ENCODE assay signal across 12 cellular contexts in genomic region chr1:156666862-156667609, GRCh38. TPM values are rescaled to one million over a fixed set of nuclear protein-coding genes. Genes with fewer than 3 reads are reported as not detected.
A peak's percentile ranks its signal among the peaks of the same experiment; 100 is the strongest.
DNase-seq lines count a peak whose midpoint lies in the region; ATAC-seq and TF ChIP-seq lines count a peak whose summit lies in the region.
"Had no signal": no experiment of that assay in that cellular context is flagged by ENCODE, and none has a peak within 500 bp of the region (broad histone marks: within the 10 kb centered on the region; RNA-seq: fewer than 3 reads in every experiment).

No MANE protein-coding gene starts in this region.

- no peak overlapping the region for H3K4me3 ChIP-seq in heart left ventricle
- H3K4me3 ChIP-seq in osteoblast (ENCODE audit: insufficient read depth, low read length) = no peak overlapping the region
- no peak overlapping the region for H3K4me3 ChIP-seq in aorta (ENCODE audit: low read length in 2 of 2)

- no peaks in the 10 kb centered on the region for H3K79me2 ChIP-seq in osteoblast (ENCODE audit: insufficient read depth, low read length)

- H3K27ac ChIP-seq in heart left ventricle = peak overlapping the region; percentile 90 to 99 (median 96)
- no peak overlapping the region for H3K27ac ChIP-seq in osteoblast (ENCODE audit: low read depth, low read length)
- H3K27ac ChIP-seq in aorta (ENCODE audit: low read depth in 1 of 2, low read length in 2 of 2) = peak overlapping the region in 1 of 2 donors; percentile 33
- H3K27ac ChIP-seq: neutrophil had no signal

- TF ChIP-seq CTCF in heart left ventricle (IDR thresholded peaks at IDR 0.05) = no peak
- no peak for TF ChIP-seq CTCF in osteoblast (IDR thresholded peaks at IDR 0.05; ENCODE audit: extremely low read depth, low read depth, low read length)

- peaks cover 0 to 21% (median 13%) of the 10 kb centered on the region in 9 donors for H3K36me3 ChIP-seq in heart left ventricle
- H3K36me3 ChIP-seq in osteoblast (ENCODE audit: insufficient read depth, low read length) = no peaks in the 10 kb centered on the region
- H3K36me3 ChIP-seq in aorta (ENCODE audit: control insufficient read depth in 1 of 2, insufficient read depth in 2 of 2, low read length in 1 of 2) = no peaks in the 10 kb centered on the region
- H3K36me3 ChIP-seq: neutrophil had no signal

- H3K9me3 Mint-ChIP-seq in stimulated activated naive CD8-positive, alpha-beta T cell treated with anti-CD3 and anti-CD28 coated beads, Interleukin-15, amount 100 ng/mL, for 72 hours = no peaks in the 10 kb centered on the region

- no peaks in the 10 kb centered on the region for H4K20me1 ChIP-seq in osteoblast (ENCODE audit: insufficient read depth, low read length)

- H3K27me3 ChIP-seq in heart left ventricle (no peaks in the 10 kb centered on the region), osteoblast (ENCODE audit: insufficient read depth, low read length) (no peaks in the 10 kb centered on the region), aorta (ENCODE audit: control insufficient read depth in 1 of 2, insufficient read depth in 2 of 2, low read length in 1 of 2) (no peaks in the 10 kb centered on the region)

- no peak overlapping the region for H2AFZ ChIP-seq in osteoblast (ENCODE audit: low read length)

- DNase-seq in stimulated activated naive CD8-positive, alpha-beta T cell treated with anti-CD3 and anti-CD28 coated beads, Interleukin-15, amount 100 ng/mL, for 72 hours = no peak
- DNase-seq in stimulated activated naive CD8-positive, alpha-beta T cell treated with anti-CD3 and anti-CD28 coated beads, Interleukin-15, Interleukin-2, amounts not matched to agents 100 U/mL and 50 U/mL, for 24 hours = no peak
- DNase-seq in heart left ventricle (no peak), osteoblast (ENCODE audit: insufficient read length, low spot score, missing footprints) (peak; percentile 69), aorta (no peak), A172 (ENCODE audit: low spot score) (no peak), NCI-H2081 treated with DMSO at 0.1 percent for 48 hours (lab: John Stamatoyannopoulos, UW) (no peak)
- DNase-seq: activated effector memory CD4-positive, alpha-beta T cell treated with Interleukin-2 at 50 U/mL for 16 hours; effector memory CD4-positive, alpha-beta T cell; EL had no signal

- H3K4me1 Mint-ChIP-seq in stimulated activated naive CD8-positive, alpha-beta T cell treated with anti-CD3 and anti-CD28 coated beads, Interleukin-15, amount 100 ng/mL, for 72 hours = peaks cover 23% of the 10 kb centered on the region

- no peak overlapping the region for H3K4me2 ChIP-seq in osteoblast (ENCODE audit: insufficient read depth, low read length)

- H3K4me1 ChIP-seq in heart left ventricle (peaks cover 62 to 100% (median 93%) of the 10 kb centered on the region in 12 donors), osteoblast (ENCODE audit: insufficient read depth, low read length) (peaks cover 28% of the 10 kb centered on the region), aorta (ENCODE audit: control insufficient read depth in 1 of 2, insufficient read depth in 2 of 2, low read length in 2 of 2) (peaks cover 0 to 2% of the 10 kb centered on the region in 2 donors)

- TF ChIP-seq POLR2A in heart left ventricle (IDR thresholded peaks at IDR 0.05) = no peak

- intact Hi-C loops in heart left ventricle (cut with DNase I) = loop anchor here in 4 of 10 donors (5.0 to 10.0 kb wide), 3 partner anchors 162 to 552 kb away; partner anchors contain the start of genes MEF2D (in 3 of the 4) and LMNA (in 1 of the 4)
- intact Hi-C loops in aorta (cut with DNase I) = no loop called here

- 69 to 80% (median 71%) methylated on average over 7 to 9 of the region's 9 CpGs for WGBS in heart left ventricle, 4 donors
- WGBS in aorta, 2 donors = 90 to 91% methylated on average over 9 of the region's 9 CpGs

- peak; percentile 13 for ATAC-seq in stimulated activated naive CD8-positive, alpha-beta T cell treated with anti-CD3 and anti-CD28 coated beads, Interleukin-15, amount 100 ng/mL, for 72 hours
- ATAC-seq in stimulated activated naive CD8-positive, alpha-beta T cell treated with anti-CD3 and anti-CD28 coated beads, Interleukin-15, Interleukin-2, amounts not matched to agents 100 U/mL and 50 U/mL, for 24 hours = no peak
- ATAC-seq in heart left ventricle = peak in 3 of 4 donors; percentile 1 to 6 (median 3)
- ATAC-seq in aorta (ENCODE audit: low FRiP score) = peak; percentile 1
- ATAC-seq in HG03457 (IDR thresholded peaks at IDR 0.05; ENCODE audit: unreplicated experiment) = no peak

- peaks cover 23% of the 10 kb centered on the region for H3K27me3 Mint-ChIP-seq in stimulated activated naive CD8-positive, alpha-beta T cell treated with anti-CD3 and anti-CD28 coated beads, Interleukin-15, amount 100 ng/mL, for 72 hours

- no peaks in the 10 kb centered on the region for H3K9me3 ChIP-seq in heart left ventricle
- H3K9me3 ChIP-seq in osteoblast (ENCODE audit: low read depth, low read length) = no peaks in the 10 kb centered on the region
- no peaks in the 10 kb centered on the region for H3K9me3 ChIP-seq in aorta (ENCODE audit: control insufficient read depth, low read length)
- H3K9me3 ChIP-seq: neutrophil had no signal

- no peak overlapping the region for H3K4me3 Mint-ChIP-seq in stimulated activated naive CD8-positive, alpha-beta T cell treated with anti-CD3 and anti-CD28 coated beads, Interleukin-15, amount 100 ng/mL, for 72 hours

- H3K27ac Mint-ChIP-seq in stimulated activated naive CD8-positive, alpha-beta T cell treated with anti-CD3 and anti-CD28 coated beads, Interleukin-15, amount 100 ng/mL, for 72 hours = peak overlapping the region in 1 of 2 donors; percentile 37

RNA-seq across cellular contexts. Expression of gene NES, which starts 10.2 kb away (rescaled TPM):
- total RNA-seq in heart left ventricle = 100 to 1,000 TPM in 7 of 9 donors, 10 to 100 TPM in 2; 75.3 to 499 (median 158) TPM
- 100 to 1,000 TPM in 1 of 2 donors, 10 to 100 TPM in 1; 59.7 to 160 TPM for polyA plus RNA-seq in heart left ventricle
- 0.36 and 1.5 TPM in 2 replicates for total RNA-seq in osteoblast
- total RNA-seq in aorta = 10 to 100 TPM; 47.9 to 57.2 TPM
- polyA plus RNA-seq in aorta = 1 to 10 TPM; 5.5 to 8.0 TPM
- total RNA-seq in A172 (2014; rRNA removed; shearing (Covaris generic)) = 60.4 and 105 TPM in 2 replicates

RNA-seq across cellular contexts. Expression of gene BCAN, which starts 25.1 kb away (rescaled TPM):
- under 1 TPM in 4 of 9 donors, not detected in 5; 0.09 to 0.27 (median 0.15) TPM for total RNA-seq in heart left ventricle
- polyA plus RNA-seq in heart left ventricle = under 1 TPM; 0.10 to 0.15 TPM
- total RNA-seq in osteoblast = not detected in 2 replicates
- total RNA-seq in aorta = under 1 TPM in 1 of 2 donors, not detected in 1; 0.36 TPM
- polyA plus RNA-seq in aorta = under 1 TPM in 1 of 2 donors, not detected in 1; 0.95 TPM
- total RNA-seq in A172 (2014; rRNA removed; shearing (Covaris generic)) = not detected in 2 replicates

RNA-seq across cellular contexts. Expression of gene CRABP2, which starts 38.3 kb away (rescaled TPM):
- total RNA-seq in heart left ventricle (10 to 100 TPM in 1 of 9 donors, 1 to 10 TPM in 4, under 1 TPM in 1, not detected in 3; 0.80 to 11.4 (median 1.7) TPM), osteoblast (9.1 and 16.6 TPM in 2 replicates), aorta (10 to 100 TPM in 1 of 2 donors, 1 to 10 TPM in 1; 3.8 to 34.4 TPM)
- polyA plus RNA-seq in heart left ventricle (1 to 10 TPM in 1 of 2 donors, under 1 TPM in 1; 0.46 to 1.5 TPM), aorta (1 to 10 TPM; 6.5 to 7.8 TPM)
- total RNA-seq in A172 (2014; rRNA removed; shearing (Covaris generic)) = 5.4 and 6.3 TPM in 2 replicates

RNA-seq across cellular contexts. Expression of gene HAPLN2, which starts 47.8 kb away (rescaled TPM):
- total RNA-seq in heart left ventricle = 1 to 10 TPM in 4 of 9 donors, under 1 TPM in 5; 0.52 to 2.4 (median 0.95) TPM
- 1 to 10 TPM; 1.2 to 3.0 TPM for polyA plus RNA-seq in heart left ventricle
- not detected in 2 replicates for total RNA-seq in osteoblast
- total RNA-seq in aorta = under 1 TPM; 0.39 to 0.94 TPM
- under 1 TPM in 1 of 2 donors, not detected in 1; 0.13 TPM for polyA plus RNA-seq in aorta
- 0.26 TPM in 1 of 2 replicates, not detected in the other for total RNA-seq in A172 (2014; rRNA removed; shearing (Covaris generic))

Comparison
In these comparisons a context has a peak if more than half of its experiments do, and no peak if none do; other contexts are left out.
1. ATAC-seq: peak in stimulated activated naive CD8-positive, alpha-beta T cell treated with anti-CD3 and anti-CD28 coated beads, Interleukin-15, amount 100 ng/mL, for 72 hours (single experiment), heart left ventricle (3 of 4) and aorta (single experiment); none in stimulated activated naive CD8-positive, alpha-beta T cell treated with anti-CD3 and anti-CD28 coated beads, Interleukin-15, Interleukin-2, amounts not matched to agents 100 U/mL and 50 U/mL, for 24 hours (single experiment) and HG03457 (single experiment).
2. RNA of gene NES, which starts 10.2 kb away (total RNA-seq): 75.3 to 499 TPM in heart left ventricle, 60.4 to 105 TPM in A172 and 47.9 to 57.2 TPM in aorta; 0.36 to 1.5 TPM in osteoblast; every median in the first group is over 10 times any median in the second.